ENCODE assay signal across 8 cellular contexts in genomic region chr1:206784471-206784903, GRCh38. TPM values are rescaled to one million over a fixed set of nuclear protein-coding genes. Genes with fewer than 3 reads are reported as not detected.
DNase-seq lines count a peak whose midpoint lies in the region; ATAC-seq and TF ChIP-seq lines count a peak whose summit lies in the region.

No MANE protein-coding gene starts in this region.

- no peaks in the 10 kb centered on the region for H3K79me2 ChIP-seq in hepatocyte

- peak; percentile 65 for ATAC-seq in GM21423 (IDR thresholded peaks at IDR 0.05; ENCODE audit: unreplicated experiment)

- H4K20me1 ChIP-seq in hepatocyte (ENCODE audit: insufficient read depth, poor library complexity, severe bottlenecking), result no peaks in the 10 kb centered on the region

- peaks cover 2% of the 10 kb centered on the region for H3K27me3 Mint-ChIP-seq in IgD-negative memory B cell

- no peaks in the 10 kb centered on the region for H3K4me1 ChIP-seq in hepatocyte (ENCODE audit: insufficient read depth)

- H3K4me1 Mint-ChIP-seq in IgD-negative memory B cell, result peaks cover 28 to 47% (median 33%) of the 10 kb centered on the region in 3 donors

- 88% methylated on average over 17 of the region's 17 CpGs for WGBS in hepatocyte (ENCODE audit: low lambda C conversion rate, missing lambda C conversion rate)

- no peak overlapping the region for H3K27ac ChIP-seq in hepatocyte

- no peak overlapping the region for H3K4me2 ChIP-seq in hepatocyte

- peak overlapping the region; percentile 68 to 90 (median 78) for H3K4me3 Mint-ChIP-seq in IgD-negative memory B cell

- peaks cover 1% of the 10 kb centered on the region for H3K36me3 Mint-ChIP-seq in IgD-negative memory B cell

- no peaks in the 10 kb centered on the region for H3K9me3 Mint-ChIP-seq in IgD-negative memory B cell

- H3K4me3 ChIP-seq in hepatocyte, result no peak overlapping the region

- TF ChIP-seq CTCF in hepatocyte (IDR thresholded peaks at IDR 0.05; ENCODE audit: poor library complexity), result no peak

- H3K27ac Mint-ChIP-seq in IgD-negative memory B cell, result peak overlapping the region; percentile 80 to 94 (median 82)

- peak; percentile 95 for DNase-seq in activated naive CD4-positive, alpha-beta T cell treated with Interleukin-2 at 50 U/mL for 16 hours
- peak; percentile 19 to 32 for DNase-seq in stimulated activated CD8-positive, alpha-beta memory T cell treated with anti-CD3 and anti-CD28 coated beads, Interleukin-7, amount 100 ng/mL, for 1 hour (ENCODE audit: low read depth in 2 of 2)
- no peak for DNase-seq in G401 (ENCODE audit: low spot score)
- no peak for DNase-seq in NCI-H187 treated with DMSO at 0.1 percent for 48 hours (lab: John Stamatoyannopoulos, UW)
- DNase-seq in hepatocyte (ENCODE audit: low spot score), result no peak
- no peak for DNase-seq in nucleus accumbens (lab: John Stamatoyannopoulos, UW)

- no peak overlapping the region for H2AFZ ChIP-seq in hepatocyte

- no peaks in the 10 kb centered on the region for H3K9me3 ChIP-seq in hepatocyte (ENCODE audit: low read depth)

- in situ Hi-C loops in G401 (cut with HindIII; ENCODE audit: low sequenced_read_pairs), result no loop called here

- no peaks in the 10 kb centered on the region for H3K9me2 ChIP-seq in hepatocyte (replicated peaks; ENCODE audit: insufficient read depth)

- H3K27me3 ChIP-seq in hepatocyte, result no peaks in the 10 kb centered on the region

- H3K36me3 ChIP-seq in hepatocyte (replicated peaks; ENCODE audit: insufficient read depth, low read depth), result no peaks in the 10 kb centered on the region

RNA-seq across cellular contexts. Expression of gene IL10, which starts 12.2 kb away (rescaled TPM):
- 0.56 TPM for polyA plus RNA-seq in IgD-negative memory B cell
- not detected in 2 replicates for total RNA-seq in G401 (2014; rRNA removed; shearing (Covaris generic))
- total RNA-seq in hepatocyte, result not detected in 2 replicates
- 0.49 and 0.50 TPM in 2 replicates for polyA plus RNA-seq in hepatocyte

RNA-seq across cellular contexts. Expression of gene IL19, which starts 13.9 kb away (rescaled TPM):
- polyA plus RNA-seq in IgD-negative memory B cell, result not detected
- total RNA-seq in G401 (2014; rRNA removed; shearing (Covaris generic)), result not detected in 2 replicates
- 0.28 and 0.37 TPM in 2 replicates for total RNA-seq in hepatocyte
- not detected in 2 replicates for polyA plus RNA-seq in hepatocyte

Comparison
In these comparisons a context has a peak if more than half of its experiments do, and no peak if none do; other contexts are left out.
1. DNase-seq: peak in activated naive CD4-positive, alpha-beta T cell treated with Interleukin-2 at 50 U/mL for 16 hours (single experiment) and stimulated activated CD8-positive, alpha-beta memory T cell treated with anti-CD3 and anti-CD28 coated beads, Interleukin-7, amount 100 ng/mL, for 1 hour (2 of 2); none in G401 (single experiment), NCI-H187 treated with DMSO at 0.1 percent for 48 hours (single experiment), hepatocyte (single experiment) and nucleus accumbens (0 of 56).